In genomic region chr16:19567560-19567959, GRCh38 we compare ENCODE assay signal across 22 cellular contexts. TPM values are rescaled to one million over a fixed set of nuclear protein-coding genes. Genes with fewer than 3 reads are reported as not detected.
DNase-seq lines count a peak whose midpoint lies in the region; ATAC-seq and TF ChIP-seq lines count a peak whose summit lies in the region.
"Had no signal": no experiment of that assay in that cellular context is flagged by ENCODE, and none has a peak within 500 bp of the region (broad histone marks: within the 10 kb centered on the region; RNA-seq: fewer than 3 reads in every experiment).

No MANE protein-coding gene starts in this region.

- H3K9me3 Mint-ChIP-seq in activated T-helper 17 cell treated with anti-CD3 and anti-CD28 coated beads, Interleukin-2, amount 50 U/mL, for 72 hours = no peaks in the 10 kb centered on the region
- H3K9me3 Mint-ChIP-seq in type B pancreatic cell = no peaks in the 10 kb centered on the region
- peaks cover 0 to 5% (median 0%) of the 10 kb centered on the region in 3 donors for H3K9me3 Mint-ChIP-seq in T-cell
- H3K9me3 Mint-ChIP-seq: CD8-positive, alpha-beta memory T cell had no signal

- POLR2A ChIA-PET in T-cell (lab: Charles Lee) = no interaction called here

- peaks cover 5% of the 10 kb centered on the region for H3K4me1 Mint-ChIP-seq in activated T-helper 17 cell treated with anti-CD3 and anti-CD28 coated beads, Interleukin-2, amount 50 U/mL, for 72 hours
- no peaks in the 10 kb centered on the region for H3K4me1 Mint-ChIP-seq in type B pancreatic cell (ENCODE audit: unreplicated experiment)
- peaks cover 0 to 6% (median 4%) of the 10 kb centered on the region in 3 donors for H3K4me1 Mint-ChIP-seq in T-cell
- H3K4me1 Mint-ChIP-seq: CD14-positive monocyte had no signal

- H3K27ac Mint-ChIP-seq in activated T-helper 17 cell treated with anti-CD3 and anti-CD28 coated beads, Interleukin-2, amount 50 U/mL, for 72 hours = peak overlapping the region; percentile 38
- no peak overlapping the region for H3K27ac Mint-ChIP-seq in type B pancreatic cell
- no peak overlapping the region for H3K27ac Mint-ChIP-seq in T-cell

- H3K4me3 Mint-ChIP-seq in activated T-helper 17 cell treated with anti-CD3 and anti-CD28 coated beads, Interleukin-2, amount 50 U/mL, for 72 hours = no peak overlapping the region
- H3K4me3 Mint-ChIP-seq in type B pancreatic cell (no peak overlapping the region), T-cell (no peak overlapping the region)
- H3K4me3 Mint-ChIP-seq: CD14-positive monocyte; CD4-positive, alpha-beta memory T cell; CD4-positive, CD25-positive, alpha-beta regulatory T cell; CD8-positive, alpha-beta memory T cell had no signal

- CTCF ChIA-PET in T-cell (lab: Charles Lee) = interaction anchor here in 1 of 2 donors (0.7 to 0.8 kb wide), 2 partner anchors 10 to 67 kb away, joined by 5 to 6 read pairs; no protein-coding TSS in a partner anchor

- DNase-seq in left lobe of liver (ENCODE audit: low spot score) = no peak
- peak; percentile 51 for DNase-seq in type B pancreatic cell (ENCODE audit: extremely low spot score, unreplicated experiment)
- no peak for DNase-seq in epidermal melanocyte (ENCODE audit: insufficient read length, low spot score)
- DNase-seq in T-cell = no peak
- DNase-seq: 8988T; ACHN; BE2C; C1 segment of cervical spinal cord; CD4-positive, alpha-beta memory T cell; CD4-positive, CD25-positive, alpha-beta regulatory T cell; CD8-positive, alpha-beta memory T cell; COR-L47; DMS 273 treated with DMSO at 0.1 percent for 48 hours; DMS153; DMS53; DMS79; DND-41; EL; GDM1 had no signal

- peaks cover 77% of the 10 kb centered on the region for H3K36me3 Mint-ChIP-seq in activated T-helper 17 cell treated with anti-CD3 and anti-CD28 coated beads, Interleukin-2, amount 50 U/mL, for 72 hours (ENCODE audit: low read depth)
- H3K36me3 Mint-ChIP-seq in type B pancreatic cell (peaks cover 15% of the 10 kb centered on the region), T-cell (peaks cover 41% of the 10 kb centered on the region)

- H3K27me3 Mint-ChIP-seq in activated T-helper 17 cell treated with anti-CD3 and anti-CD28 coated beads, Interleukin-2, amount 50 U/mL, for 72 hours = no peaks in the 10 kb centered on the region
- H3K27me3 Mint-ChIP-seq in type B pancreatic cell (no peaks in the 10 kb centered on the region), T-cell (no peaks in the 10 kb centered on the region)
- H3K27me3 Mint-ChIP-seq: CD4-positive, alpha-beta memory T cell; CD4-positive, CD25-positive, alpha-beta regulatory T cell had no signal

- no peak for ATAC-seq in activated T-helper 17 cell treated with anti-CD3 and anti-CD28 coated beads, Interleukin-2, amount 50 U/mL, for 72 hours (replicated peaks)
- ATAC-seq in left lobe of liver (peak; percentile 34), T-cell (replicated peaks in 1 of 4) (no peak)
- ATAC-seq: GM12878 had no signal

- TF ChIP-seq CTCF in type B pancreatic cell (conservative IDR thresholded peaks at IDR 0.05) = no peak

RNA-seq across cellular contexts. Expression of gene VPS35L, which starts 12.1 kb away (rescaled TPM):
- total RNA-seq in activated T-helper 17 cell treated with anti-CD3 and anti-CD28 coated beads, Interleukin-2, amount 50 U/mL, for 72 hours = 10 to 100 TPM; 38.2 to 40.8 TPM
- total RNA-seq in left lobe of liver (16.5 TPM), type B pancreatic cell (ENCODE audit: low replicate concordance) (59.1 and 62.0 TPM in 2 replicates), T-cell (10 to 100 TPM; 40.2 to 46.9 (median 42.9) TPM)

RNA-seq across cellular contexts. Expression of gene CCP110, which starts 43.8 kb away (rescaled TPM):
- 10 to 100 TPM; 28.1 to 46.5 TPM for total RNA-seq in activated T-helper 17 cell treated with anti-CD3 and anti-CD28 coated beads, Interleukin-2, amount 50 U/mL, for 72 hours
- total RNA-seq in left lobe of liver = 2.7 TPM
- 14.7 and 29.1 TPM in 2 replicates for total RNA-seq in type B pancreatic cell (ENCODE audit: low replicate concordance)
- total RNA-seq in T-cell = 10 to 100 TPM; 12.3 to 18.8 (median 17.1) TPM

RNA-seq across cellular contexts. Expression of gene GDE1, which starts 45.7 kb away (rescaled TPM):
- total RNA-seq in activated T-helper 17 cell treated with anti-CD3 and anti-CD28 coated beads, Interleukin-2, amount 50 U/mL, for 72 hours = 10 to 100 TPM; 24.2 to 36.9 TPM
- total RNA-seq in left lobe of liver (22.0 TPM), type B pancreatic cell (ENCODE audit: low replicate concordance) (66.7 and 90.0 TPM in 2 replicates), T-cell (10 to 100 TPM; 19.8 to 24.8 (median 23.1) TPM)
